Comparison of ENCODE assay signal across 18 cellular contexts in the genomic region with DNA sequence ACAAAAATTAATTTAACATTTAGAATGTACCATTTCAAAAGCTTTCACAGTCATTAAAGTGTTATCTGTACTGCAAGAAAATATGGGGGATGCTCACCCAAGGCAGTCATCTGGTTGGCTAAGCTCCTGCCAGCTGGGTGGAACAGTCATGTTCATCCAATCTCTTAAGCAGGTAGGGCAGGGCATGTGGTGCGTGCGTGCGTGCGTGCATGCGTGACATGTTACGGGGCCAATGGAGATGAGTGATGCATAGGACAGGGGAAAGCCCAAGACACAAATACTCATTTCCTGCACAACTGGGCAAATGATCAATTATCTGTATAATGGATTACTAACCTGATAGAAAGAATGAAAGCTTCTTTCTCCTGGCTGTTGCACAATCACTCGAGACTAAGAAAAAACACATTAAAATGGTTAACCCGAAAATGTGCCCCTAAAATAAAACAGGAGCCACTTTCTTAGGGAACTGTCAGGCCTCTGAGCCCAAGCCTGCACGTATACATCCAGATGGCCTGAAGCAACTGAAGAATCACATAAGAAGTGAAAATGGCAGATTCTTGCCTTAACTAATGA.
A peak's percentile ranks its signal among the peaks of the same experiment; 100 is the strongest.
DNase-seq lines count a peak whose midpoint lies in the region; FAIRE-seq and TF ChIP-seq lines count a peak whose summit lies in the region.
"Had no signal": no experiment of that assay in that cellular context is flagged by ENCODE, and none has a peak within 500 bp of the region (broad histone marks: within the 10 kb centered on the region; RNA-seq: fewer than 3 reads in every experiment).

No MANE protein-coding gene starts in this region.

- H3K36me3 Mint-ChIP-seq in activated CD4-positive, alpha-beta memory T cell treated with anti-CD3 and anti-CD28 coated beads for 36 hours = peaks cover 1% of the 10 kb centered on the region
- H3K36me3 Mint-ChIP-seq in activated CD4-positive, alpha-beta memory T cell treated with anti-CD3 and anti-CD28 coated beads, Interleukin-2, amount 10 ng/mL, durations not matched to agents 7 days and 5 days (ENCODE audit: low read depth) = no peaks in the 10 kb centered on the region
- H3K36me3 Mint-ChIP-seq: neural progenitor cell had no signal

- WGBS in neuronal stem cell (ENCODE audit: extremely low coverage in 2 of 2, insufficient read length in 2 of 2, insufficient replicate concordance in 1 of 2), 2 donors = no CpG with 5 or more reads among the region's 9 CpGs

- H3K4me1 Mint-ChIP-seq in activated CD4-positive, alpha-beta memory T cell treated with anti-CD3 and anti-CD28 coated beads for 36 hours (ENCODE audit: low read depth) = peaks cover 4% of the 10 kb centered on the region
- peaks cover 2% of the 10 kb centered on the region for H3K4me1 Mint-ChIP-seq in activated CD4-positive, alpha-beta memory T cell treated with anti-CD3 and anti-CD28 coated beads, Interleukin-2, amount 10 ng/mL, durations not matched to agents 7 days and 5 days
- H3K4me1 Mint-ChIP-seq: CD4-positive, alpha-beta memory T cell had no signal

- POLR2A ChIA-PET in activated CD4-positive, alpha-beta memory T cell treated with anti-CD3 and anti-CD28 coated beads for 36 hours (lab: Charles Lee) = no interaction called here
- POLR2A ChIA-PET in activated CD4-positive, alpha-beta memory T cell treated with anti-CD3 and anti-CD28 coated beads, Interleukin-2, amount 10 ng/mL, durations not matched to agents 7 days and 5 days (lab: Charles Lee) = no interaction called here

- H2BK5ac ChIP-seq in neuronal stem cell (ENCODE audit: low read length) = no peak overlapping the region

- no peak overlapping the region for H2AK5ac ChIP-seq in neuronal stem cell (ENCODE audit: low read depth, low read length)

- no peaks in the 10 kb centered on the region for H3K79me1 ChIP-seq in neuronal stem cell (ENCODE audit: low read depth, low read length)

- no peak overlapping the region for H3K27ac ChIP-seq in neuronal stem cell (replicated peaks; ENCODE audit: low read length)
- H3K27ac ChIP-seq: coronary artery, neural progenitor cell, Peyer's patch had no signal

- peak; percentile 38 for DNase-seq in activated CD4-positive, alpha-beta memory T cell treated with anti-CD3 and anti-CD28 coated beads for 36 hours
- DNase-seq in activated CD4-positive, alpha-beta memory T cell treated with anti-CD3 and anti-CD28 coated beads, Interleukin-2, amount 10 ng/mL, durations not matched to agents 7 days and 5 days = no peak
- peak; percentile 8 for DNase-seq in NCI-H2171 (lab: John Stamatoyannopoulos, UW)
- DNase-seq in bronchial epithelial cell (ENCODE audit: low read depth) = peak; percentile 19
- DNase-seq in neuronal stem cell (ENCODE audit: low spot score) = no peak
- DNase-seq in stimulated activated CD8-positive, alpha-beta memory T cell treated with anti-CD3 and anti-CD28 coated beads, Interleukin-4, amount 100 ng/mL, for 48 hours = no peak
- DNase-seq in activated CD4-positive, CD25-positive, alpha-beta regulatory T cell treated with anti-CD3 and anti-CD28 coated beads, Interleukin-2, amount 50 U/mL, for 72 hours = no peak
- no peak for DNase-seq in NCI-H526 treated with DMSO at 0.1 percent for 48 hours (lab: John Stamatoyannopoulos, UW)
- DNase-seq: activated CD8-positive, alpha-beta memory T cell treated with anti-CD3 and anti-CD28 coated beads, Interleukin-2, amount 50 U/mL, for 4 hours; activated naive CD4-positive, alpha-beta T cell; CD4-positive, alpha-beta memory T cell; EL; mesenchymal stem cell; NCI-H1694 treated with DMSO at 0.1 percent for 48 hours; NCI-H69; Peyer's patch had no signal

- no peak overlapping the region for H3K9ac ChIP-seq in neuronal stem cell (ENCODE audit: low read depth, low read length, poor library complexity)
- H3K9ac ChIP-seq: neural progenitor cell had no signal

- no peak overlapping the region for H2BK120ac ChIP-seq in neuronal stem cell (ENCODE audit: low read depth, low read length)

- H3K14ac ChIP-seq in neuronal stem cell (ENCODE audit: low read length) = no peak overlapping the region

- no peak overlapping the region for H3K4ac ChIP-seq in neuronal stem cell (ENCODE audit: low read length)

- H3K4me1 ChIP-seq in neuronal stem cell (ENCODE audit: control insufficient read depth in 2 of 2, insufficient read depth in 1 of 2, low read depth in 1 of 2, low read length in 2 of 2) = peaks cover 0 to 3% of the 10 kb centered on the region in 2 donors
- H3K4me1 ChIP-seq: Peyer's patch had no signal

- no peak overlapping the region for H2BK15ac ChIP-seq in neuronal stem cell (ENCODE audit: low read length)

- no peaks in the 10 kb centered on the region for H3K27me3 ChIP-seq in bronchial epithelial cell (ENCODE audit: control insufficient read depth, insufficient read depth, low read length)
- H3K27me3 ChIP-seq in neuronal stem cell (ENCODE audit: control insufficient read depth in 3 of 3, insufficient read depth in 3 of 3, low read depth in 1 of 3, low read length in 3 of 3) = no peaks in the 10 kb centered on the region
- H3K27me3 ChIP-seq: neural progenitor cell, Peyer's patch had no signal

- CTCF ChIA-PET in activated CD4-positive, alpha-beta memory T cell treated with anti-CD3 and anti-CD28 coated beads for 36 hours (lab: Charles Lee) = interaction anchor here (0.8 to 1.5 kb wide), 2 partner anchors 11 to 114 kb away, joined by 3 to 5 read pairs; no protein-coding TSS in a partner anchor
- CTCF ChIA-PET in activated CD4-positive, alpha-beta memory T cell treated with anti-CD3 and anti-CD28 coated beads, Interleukin-2, amount 10 ng/mL, durations not matched to agents 7 days and 5 days (lab: Charles Lee) = interaction anchor here (0.9 to 1.7 kb wide), 3 partner anchors 9 to 143 kb away, joined by 3 to 5 read pairs (median 3); no protein-coding TSS in a partner anchor

- H3K4me2 ChIP-seq in neuronal stem cell (ENCODE audit: insufficient read depth, low read length, poor library complexity, severe bottlenecking) = no peak overlapping the region
- H3K4me2 ChIP-seq: neural progenitor cell had no signal

- no peak overlapping the region for H3K18ac ChIP-seq in neuronal stem cell (ENCODE audit: low read length)

- H3K9me3 ChIP-seq in neuronal stem cell (replicated peaks in 1 of 2; ENCODE audit: control insufficient read depth in 2 of 2, insufficient read depth in 1 of 2, low read depth in 1 of 2, low read length in 2 of 2) = no peaks in the 10 kb centered on the region
- H3K9me3 ChIP-seq: Peyer's patch had no signal

- H3K4me3 ChIP-seq in bronchial epithelial cell (ENCODE audit: low read depth, low read length) = no peak overlapping the region
- no peak overlapping the region for H3K4me3 ChIP-seq in neuronal stem cell (ENCODE audit: low read length in 2 of 2)
- H3K4me3 ChIP-seq: coronary artery, neural progenitor cell, Peyer's patch had no signal

- H3K27ac Mint-ChIP-seq in activated CD4-positive, alpha-beta memory T cell treated with anti-CD3 and anti-CD28 coated beads for 36 hours = no peak overlapping the region
- no peak overlapping the region for H3K27ac Mint-ChIP-seq in activated CD4-positive, alpha-beta memory T cell treated with anti-CD3 and anti-CD28 coated beads, Interleukin-2, amount 10 ng/mL, durations not matched to agents 7 days and 5 days
- H3K27ac Mint-ChIP-seq: neural progenitor cell had no signal

- intact Hi-C loops in activated CD4-positive, alpha-beta memory T cell treated with anti-CD3 and anti-CD28 coated beads for 36 hours (cut with micrococcal nuclease) = no loop called here

- no peak for FAIRE-seq in bronchial epithelial cell (lab: Jason Lieb, UNC)

- no peaks in the 10 kb centered on the region for H3K9me3 Mint-ChIP-seq in activated CD4-positive, alpha-beta memory T cell treated with anti-CD3 and anti-CD28 coated beads for 36 hours
- H3K9me3 Mint-ChIP-seq in activated CD4-positive, alpha-beta memory T cell treated with anti-CD3 and anti-CD28 coated beads, Interleukin-2, amount 10 ng/mL, durations not matched to agents 7 days and 5 days = no peaks in the 10 kb centered on the region
- H3K9me3 Mint-ChIP-seq: CD4-positive, alpha-beta memory T cell; neural progenitor cell had no signal

- H3K36me3 ChIP-seq in bronchial epithelial cell (ENCODE audit: control insufficient read depth, insufficient read depth, low read length) (peaks cover 2% of the 10 kb centered on the region), neuronal stem cell (replicated peaks in 1 of 2; ENCODE audit: control insufficient read depth in 2 of 2, insufficient read depth in 2 of 2, low read length in 2 of 2) (no peaks in the 10 kb centered on the region)
- H3K36me3 ChIP-seq: neural progenitor cell had no signal

- no peak for TF ChIP-seq CTCF in bronchial epithelial cell (IDR thresholded peaks at IDR 0.05; ENCODE audit: insufficient read depth, low read length, severe bottlenecking)

- no peak overlapping the region for H2AFZ ChIP-seq in neuronal stem cell (ENCODE audit: low read length)
- H2AFZ ChIP-seq: neural progenitor cell had no signal

- no peak overlapping the region for H2BK12ac ChIP-seq in neuronal stem cell (ENCODE audit: low read length)

- H3K27me3 Mint-ChIP-seq in activated CD4-positive, alpha-beta memory T cell treated with anti-CD3 and anti-CD28 coated beads for 36 hours = no peaks in the 10 kb centered on the region
- H3K27me3 Mint-ChIP-seq in activated CD4-positive, alpha-beta memory T cell treated with anti-CD3 and anti-CD28 coated beads, Interleukin-2, amount 10 ng/mL, durations not matched to agents 7 days and 5 days = no peaks in the 10 kb centered on the region
- H3K27me3 Mint-ChIP-seq: CD4-positive, alpha-beta memory T cell had no signal

- H3K23ac ChIP-seq in neuronal stem cell (ENCODE audit: low read depth, low read length, poor library complexity) = no peak overlapping the region

- no peak overlapping the region for H4K8ac ChIP-seq in neuronal stem cell (ENCODE audit: low read depth, low read length)

- no peak overlapping the region for H3K4me3 Mint-ChIP-seq in activated CD4-positive, alpha-beta memory T cell treated with anti-CD3 and anti-CD28 coated beads for 36 hours
- H3K4me3 Mint-ChIP-seq in activated CD4-positive, alpha-beta memory T cell treated with anti-CD3 and anti-CD28 coated beads, Interleukin-2, amount 10 ng/mL, durations not matched to agents 7 days and 5 days = no peak overlapping the region
- H3K4me3 Mint-ChIP-seq: CD4-positive, alpha-beta memory T cell; neural progenitor cell had no signal

- H4K91ac ChIP-seq in neuronal stem cell (ENCODE audit: low read depth, low read length, poor library complexity) = peak overlapping the region; percentile 89

Comparison
In these comparisons a context has a peak if more than half of its experiments do, and no peak if none do; other contexts are left out.
1. DNase-seq: peak in activated CD4-positive, alpha-beta memory T cell treated with anti-CD3 and anti-CD28 coated beads for 36 hours (single experiment), NCI-H2171 (single experiment) and bronchial epithelial cell (single experiment); none in activated CD4-positive, alpha-beta memory T cell treated with anti-CD3 and anti-CD28 coated beads, Interleukin-2, amount 10 ng/mL, durations not matched to agents 7 days and 5 days (single experiment), neuronal stem cell (single experiment), stimulated activated CD8-positive, alpha-beta memory T cell treated with anti-CD3 and anti-CD28 coated beads, Interleukin-4, amount 100 ng/mL, for 48 hours (single experiment), activated CD4-positive, CD25-positive, alpha-beta regulatory T cell treated with anti-CD3 and anti-CD28 coated beads, Interleukin-2, amount 50 U/mL, for 72 hours (single experiment) and NCI-H526 treated with DMSO at 0.1 percent for 48 hours (single experiment).